In genomic region chr10:128074589-128074988, GRCh38 we compare ENCODE assay signal across 6 cellular contexts.
"Had no signal": no experiment of that assay in that cellular context is flagged by ENCODE, and none has a peak within 500 bp of the region (broad histone marks: within the 10 kb centered on the region; RNA-seq: fewer than 3 reads in every experiment).

No MANE protein-coding gene starts in this region.

- ATAC-seq: HepG2, K562 had no signal

- DNase-seq: IMR-90, KG1 had no signal

- H3K4me3 ChIP-seq: K562 had no signal

- H3K27ac ChIP-seq: HL-60, KMS-11 had no signal
